In genomic region chr9:89353989-89354388, GRCh38 we compare ENCODE assay signal across 16 cellular contexts. TPM values are rescaled to one million over a fixed set of nuclear protein-coding genes. Genes with fewer than 3 reads are reported as not detected.
DNase-seq lines count a peak whose midpoint lies in the region; ATAC-seq, FAIRE-seq and TF ChIP-seq lines count a peak whose summit lies in the region.
"Had no signal": no experiment of that assay in that cellular context is flagged by ENCODE, and none has a peak within 500 bp of the region (broad histone marks: within the 10 kb centered on the region; RNA-seq: fewer than 3 reads in every experiment).

No MANE protein-coding gene starts in this region.

- no peak for ATAC-seq in PC-3

- H3K79me2 ChIP-seq in PC-3 (ENCODE audit: low read length): no peaks in the 10 kb centered on the region

- CTCF ChIA-PET in PC-3 (lab: Charles Lee): no interaction called here

- no peaks in the 10 kb centered on the region for H3K27me3 Mint-ChIP-seq in activated T-cell treated with anti-CD3 and anti-CD28 coated beads, Interleukin-2, amount 50 U/mL, for 24 hours

- H3K4me3 Mint-ChIP-seq in activated T-cell treated with anti-CD3 and anti-CD28 coated beads, Interleukin-2, amount 50 U/mL, for 24 hours: no peak overlapping the region

- BruUV-seq in PC-3 (replicated peaks; lab: Mats Ljungman, UMichigan): no TSS peak

- H3K27me3 ChIP-seq in PC-3 (ENCODE audit: low read length): no peaks in the 10 kb centered on the region
- no peaks in the 10 kb centered on the region for H3K27me3 ChIP-seq in spleen (replicated peaks in 1 of 7)
- H3K27me3 ChIP-seq: SJCRH30 had no signal

- H3K4me3 ChIP-seq in PC-3 (ENCODE audit: low read length) (no peak overlapping the region), spleen (no peak overlapping the region)
- H3K4me3 ChIP-seq: SJCRH30 had no signal

- no peaks in the 10 kb centered on the region for H4K20me1 ChIP-seq in PC-3 (ENCODE audit: low read length)

- no peak for TF ChIP-seq CTCF in PC-3 (conservative IDR thresholded peaks at IDR 0.05; ENCODE audit: low read depth, low read length)
- peak in 8 of 11 experiments; percentile 16 to 43 (median 32) for TF ChIP-seq CTCF in spleen (IDR thresholded peaks at IDR 0.05 in 8 of 11, conservative IDR thresholded peaks at IDR 0.05 in 3 of 11)

- no peak for TF ChIP-seq POLR2A in spleen (IDR thresholded peaks at IDR 0.05)

- H2AFZ ChIP-seq in PC-3 (ENCODE audit: low read length): no peak overlapping the region

- H3K4me1 ChIP-seq in PC-3 (ENCODE audit: insufficient read depth, low read length): no peaks in the 10 kb centered on the region
- peaks cover 11 to 54% (median 27%) of the 10 kb centered on the region in 6 donors for H3K4me1 ChIP-seq in spleen
- H3K4me1 ChIP-seq: SJCRH30 had no signal

- H3K9me2 ChIP-seq in PC-3 (replicated peaks; ENCODE audit: low read length): no peaks in the 10 kb centered on the region

- peaks cover 43% of the 10 kb centered on the region for H3K4me1 Mint-ChIP-seq in activated T-cell treated with anti-CD3 and anti-CD28 coated beads, Interleukin-2, amount 50 U/mL, for 24 hours (ENCODE audit: low read depth)

- intact Hi-C loops in PC-3 (cut with micrococcal nuclease): no loop called here
- intact Hi-C loops in spleen (cut with DNase I; ENCODE audit: low total_unique reads): no loop called here

- H3K36me3 ChIP-seq in PC-3 (ENCODE audit: low read depth, low read length): no peaks in the 10 kb centered on the region; the same call in 1 of the 2 replicates
- peaks cover 5 to 100% (median 94%) of the 10 kb centered on the region in 6 donors for H3K36me3 ChIP-seq in spleen

- no peak overlapping the region for H3K9ac ChIP-seq in PC-3 (ENCODE audit: low read length)

- H3F3A ChIP-seq in PC-3 (ENCODE audit: low read length, unreplicated experiment): no peaks in the 10 kb centered on the region

- H3K27ac ChIP-seq in PC-3 (ENCODE audit: low read length): no peak overlapping the region
- H3K27ac ChIP-seq in spleen: peak overlapping the region in 5 of 8 donors; percentile 46 to 77 (median 68)
- H3K27ac ChIP-seq: SJCRH30 had no signal

- peak overlapping the region; percentile 78 for H3K27ac Mint-ChIP-seq in activated T-cell treated with anti-CD3 and anti-CD28 coated beads, Interleukin-2, amount 50 U/mL, for 24 hours

- no peak for FAIRE-seq in HTR-8/SVneo (lab: Jason Lieb, UNC)
- FAIRE-seq: frontal cortex, G401.6, GM12892 had no signal

- POLR2A ChIA-PET in PC-3 (lab: Charles Lee; ENCODE audit: unreplicated experiment): no interaction called here

- WGBS in spleen, 5 donors: 78 to 90% (median 85%) methylated on average over 3 of the region's 3 CpGs

- no peak for DNase-seq in activated T-cell treated with anti-CD3 and anti-CD28 coated beads, Interleukin-2, amount 50 U/mL, for 24 hours
- no peak for DNase-seq in activated T-cell treated with anti-CD3 and anti-CD28 coated beads for 4 hours
- peak; percentile 1 for DNase-seq in PC-3
- DNase-seq in fibroblast of gingiva (ENCODE audit: low read depth): peak; percentile 14
- DNase-seq in spleen: no peak
- no peak for DNase-seq in HTR-8/SVneo (ENCODE audit: insufficient read length, low spot score)
- DNase-seq in HT-29 (ENCODE audit: low spot score): no peak
- no peak for DNase-seq in NOMO-1 treated with dmso at 0.1 percent for 144 hours (lab: John Stamatoyannopoulos, UW; ENCODE audit: unreplicated experiment)
- DNase-seq: activated CD4-positive, alpha-beta T cell treated with anti-CD3 and anti-CD28 coated beads for 4 hours; KG1; NCI-H1105; SJCRH30; T1000 had no signal

- no peak overlapping the region for H3K4me2 ChIP-seq in PC-3 (ENCODE audit: low read length)

- H3K9me3 ChIP-seq in PC-3 (ENCODE audit: low read length): no peaks in the 10 kb centered on the region
- no peaks in the 10 kb centered on the region for H3K9me3 ChIP-seq in spleen
- H3K9me3 ChIP-seq: SJCRH30 had no signal

- peaks cover 100% of the 10 kb centered on the region for H3K36me3 Mint-ChIP-seq in activated T-cell treated with anti-CD3 and anti-CD28 coated beads, Interleukin-2, amount 50 U/mL, for 24 hours (ENCODE audit: low read depth)

- H3K9me3 Mint-ChIP-seq in activated T-cell treated with anti-CD3 and anti-CD28 coated beads, Interleukin-2, amount 50 U/mL, for 24 hours: no peaks in the 10 kb centered on the region

RNA-seq across cellular contexts. Expression of gene SECISBP2, which starts 35.7 kb away (rescaled TPM):
- total RNA-seq in PC-3 (2014; rRNA removed) (14.4 and 15.7 TPM in 2 replicates), spleen (100 to 1,000 TPM in 1 of 7 donors, 10 to 100 TPM in 6; 55.7 to 117 (median 86.7) TPM)
- polyA plus RNA-seq in spleen: 10 to 100 TPM; 20.7 to 40.2 (median 38.4) TPM
- 26.8 and 29.2 TPM in 2 replicates for total RNA-seq in HT-29 (2014; rRNA removed; shearing (Covaris generic))

RNA-seq across cellular contexts. Expression of gene CKS2, which starts 43.0 kb away (rescaled TPM):
- total RNA-seq in PC-3 (2014; rRNA removed) (146 and 147 TPM in 2 replicates), spleen (10 to 100 TPM in 6 of 7 donors, 1 to 10 TPM in 1; 9.2 to 27.3 (median 13.9) TPM)
- 100 to 1,000 TPM in 2 of 3 donors, 10 to 100 TPM in 1; 50.0 to 142 (median 109) TPM for polyA plus RNA-seq in spleen
- 139 and 145 TPM in 2 replicates for total RNA-seq in HT-29 (2014; rRNA removed; shearing (Covaris generic))

Comparison
In these comparisons a context has a peak if more than half of its experiments do, and no peak if none do; other contexts are left out.
1. DNase-seq: peak in PC-3 (single experiment) and fibroblast of gingiva (single experiment); none in activated T-cell treated with anti-CD3 and anti-CD28 coated beads, Interleukin-2, amount 50 U/mL, for 24 hours (single experiment), activated T-cell treated with anti-CD3 and anti-CD28 coated beads for 4 hours (single experiment), spleen (single experiment), HTR-8/SVneo (single experiment), HT-29 (single experiment) and NOMO-1 treated with dmso at 0.1 percent for 144 hours (single experiment).